Comparison of ENCODE assay signal across 25 cellular contexts in the genomic region with DNA sequence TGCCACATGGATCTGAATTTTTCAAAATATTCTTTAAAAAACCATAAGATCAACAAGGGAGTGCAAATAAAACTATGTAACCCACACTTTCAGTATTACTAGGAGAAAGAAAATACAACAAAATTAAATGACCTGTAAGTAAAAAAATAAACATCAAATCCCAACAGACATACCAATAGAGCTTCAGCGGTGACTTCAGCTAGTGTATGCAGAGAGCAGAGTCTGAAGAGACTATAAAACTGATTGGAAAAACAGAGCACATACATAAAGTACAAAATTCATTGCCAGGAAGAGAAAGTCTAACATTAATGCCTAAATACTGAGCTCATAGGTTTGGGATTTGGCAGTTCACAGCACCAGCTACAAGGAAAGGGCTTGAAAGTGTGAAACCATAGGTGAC.
"Had no signal": no experiment of that assay in that cellular context is flagged by ENCODE, and none has a peak within 500 bp of the region (broad histone marks: within the 10 kb centered on the region; RNA-seq: fewer than 3 reads in every experiment).

No MANE protein-coding gene starts in this region.

- H3K36me3 ChIP-seq: left ventricle myocardium inferior, pancreas, prostate gland, spleen, suprapubic skin, tibial nerve, uterus had no signal

- H3K9me3 Mint-ChIP-seq: stimulated activated effector memory CD8-positive, alpha-beta T cell treated with anti-CD3 and anti-CD28 coated beads, Interleukin-12 subunit alpha, Interleukin-12 subunit beta, amount 100 ng/mL, for 72 hours; stimulated activated naive CD8-positive, alpha-beta T cell treated with anti-CD3 and anti-CD28 coated beads, Interleukin-15, Interleukin-2, amounts not matched to agents 100 ng/mL and 50 ng/mL, for 24 hours; type B pancreatic cell had no signal

- H3K27ac Mint-ChIP-seq: immature natural killer cell; naive thymus-derived CD4-positive, alpha-beta T cell; natural killer cell treated with Interleukin-12 subunit alpha and Interleukin-12 subunit beta and Interleukin-15 and Interleukin-18, amount 100 ng/mL, for 72 hours; stimulated activated effector memory CD8-positive, alpha-beta T cell treated with anti-CD3 and anti-CD28 coated beads, Interleukin-12 subunit alpha, Interleukin-12 subunit beta, amount 100 ng/mL, for 72 hours; stimulated activated naive CD8-positive, alpha-beta T cell treated with anti-CD3 and anti-CD28 coated beads, Interleukin-15, Interleukin-2, amounts not matched to agents 100 ng/mL and 50 ng/mL, for 24 hours; type B pancreatic cell had no signal

- H3K4me3 ChIP-seq: left ventricle myocardium inferior, lung, mucosa of descending colon, pancreas, prostate gland, spleen, suprapubic skin, tibial nerve, uterus had no signal

- H3K9me3 ChIP-seq: mucosa of descending colon, pancreas, prostate gland, suprapubic skin, tibial nerve, uterus had no signal

- ATAC-seq: mucosa of descending colon; naive thymus-derived CD4-positive, alpha-beta T cell; natural killer cell treated with Interleukin-12 subunit alpha and Interleukin-12 subunit beta and Interleukin-15 and Interleukin-18, amount 100 ng/mL, for 72 hours; pancreas; right cardiac atrium; sciatic nerve; stimulated activated effector memory CD8-positive, alpha-beta T cell treated with anti-CD3 and anti-CD28 coated beads, Interleukin-12 subunit alpha, Interleukin-12 subunit beta, amount 100 ng/mL, for 72 hours had no signal

- H3K4me3 Mint-ChIP-seq: immature natural killer cell; naive thymus-derived CD4-positive, alpha-beta T cell; natural killer cell treated with Interleukin-12 subunit alpha and Interleukin-12 subunit beta and Interleukin-15 and Interleukin-18, amount 100 ng/mL, for 72 hours; stimulated activated effector memory CD8-positive, alpha-beta T cell treated with anti-CD3 and anti-CD28 coated beads, Interleukin-12 subunit alpha, Interleukin-12 subunit beta, amount 100 ng/mL, for 72 hours; stimulated activated naive CD8-positive, alpha-beta T cell treated with anti-CD3 and anti-CD28 coated beads, Interleukin-15, Interleukin-2, amounts not matched to agents 100 ng/mL and 50 ng/mL, for 24 hours; type B pancreatic cell had no signal

- H3K27me3 Mint-ChIP-seq: type B pancreatic cell had no signal

- H3K36me3 Mint-ChIP-seq: immature natural killer cell; naive thymus-derived CD4-positive, alpha-beta T cell; natural killer cell treated with Interleukin-12 subunit alpha and Interleukin-12 subunit beta and Interleukin-15 and Interleukin-18, amount 100 ng/mL, for 72 hours; stimulated activated effector memory CD8-positive, alpha-beta T cell treated with anti-CD3 and anti-CD28 coated beads, Interleukin-12 subunit alpha, Interleukin-12 subunit beta, amount 100 ng/mL, for 72 hours; type B pancreatic cell had no signal

- H3K27me3 ChIP-seq: pancreas, spleen, suprapubic skin, tibial nerve, uterus had no signal

- H3K4me1 Mint-ChIP-seq: immature natural killer cell; naive thymus-derived CD4-positive, alpha-beta T cell; stimulated activated effector memory CD8-positive, alpha-beta T cell treated with anti-CD3 and anti-CD28 coated beads, Interleukin-12 subunit alpha, Interleukin-12 subunit beta, amount 100 ng/mL, for 72 hours had no signal

- DNase-seq: hypothalamus; immature natural killer cell; islet precursor cell; left ventricle myocardium inferior; midbrain; mucosa of descending colon; naive thymus-derived CD4-positive, alpha-beta T cell; pancreas; posterior cingulate gyrus; retina; right cardiac atrium; small intestine; spleen; stimulated activated CD4-positive, alpha-beta T cell treated with anti-CD3 and anti-CD28 coated beads, Interleukin-4, amount 100 ng/mL, for 24 hours; stimulated activated naive CD4-positive, alpha-beta T cell; uterus had no signal

- H3K27ac ChIP-seq: left ventricle myocardium inferior, pancreas, prostate gland, spleen, suprapubic skin, tibial nerve, uterus had no signal

- H3K4me1 ChIP-seq: left ventricle myocardium inferior, pancreas, prostate gland, spleen, suprapubic skin, tibial nerve, uterus had no signal
